In the genomic region with DNA sequence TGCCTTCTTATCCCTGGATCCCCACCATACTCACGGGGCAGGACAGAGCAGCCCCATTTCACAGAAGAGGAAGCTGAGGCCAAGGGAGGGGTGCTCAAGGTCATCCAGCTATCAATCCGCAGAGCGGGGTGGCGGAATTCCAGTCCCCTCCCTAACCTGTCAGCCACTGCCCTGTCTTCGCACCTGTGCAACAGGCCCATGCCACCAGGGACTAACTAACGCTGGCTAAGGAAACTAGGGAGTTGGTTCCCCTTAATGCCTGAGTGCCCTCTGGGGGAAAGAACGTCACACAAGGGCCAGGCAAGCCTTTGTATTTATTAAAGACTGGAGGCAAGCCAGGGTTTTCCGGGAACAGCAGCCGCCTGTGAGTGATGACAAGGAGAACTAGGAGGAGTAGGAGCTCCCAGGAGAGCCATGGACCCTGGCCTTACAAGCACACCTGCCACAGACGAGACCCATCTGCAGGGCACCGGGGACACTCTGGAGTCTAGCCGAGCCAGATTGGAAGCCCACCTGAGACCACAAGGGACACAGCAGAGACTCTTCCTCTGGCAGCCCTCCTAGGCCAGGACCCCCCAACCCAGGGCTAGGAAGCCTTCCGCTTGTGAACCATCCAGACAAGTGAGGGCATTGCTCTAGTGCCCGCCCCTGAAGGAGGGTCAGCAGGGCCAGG, we compare ENCODE assay signal across 1 cellular context.
TF ChIP-seq lines count a peak whose summit lies in the region.

No MANE protein-coding gene starts in this region.

TF ChIP-seq in SK-N-SH, 30 proteins besides CTCF, POLR2A, EP300 and RAD21 (continued from another document):
- no peak for TF ChIP-seq ZBTB33 (IDR thresholded peaks at IDR 0.05; ENCODE audit: borderline replicate concordance, low read depth)
- TF ChIP-seq FOXM1 (IDR thresholded peaks at IDR 0.05; ENCODE audit: low read depth) = no peak
- TF ChIP-seq MEF2A (IDR thresholded peaks at IDR 0.05; ENCODE audit: borderline replicate concordance, low read depth) = no peak
- no peak for TF ChIP-seq MXI1 (IDR thresholded peaks at IDR 0.05; ENCODE audit: low read depth, low read length)
- no peak for TF ChIP-seq JUND (IDR thresholded peaks at IDR 0.05)
- no peak for TF ChIP-seq RXRA (IDR thresholded peaks at IDR 0.05; ENCODE audit: borderline replicate concordance, low read depth)
- no peak for TF ChIP-seq SMC3 (IDR thresholded peaks at IDR 0.05; ENCODE audit: low read depth, low read length)
- TF ChIP-seq FOXJ3 (CRISPR knock-in tag; IDR thresholded peaks at IDR 0.05) = no peak
